Comparison of ENCODE assay signal across 16 cellular contexts in the genomic region with DNA sequence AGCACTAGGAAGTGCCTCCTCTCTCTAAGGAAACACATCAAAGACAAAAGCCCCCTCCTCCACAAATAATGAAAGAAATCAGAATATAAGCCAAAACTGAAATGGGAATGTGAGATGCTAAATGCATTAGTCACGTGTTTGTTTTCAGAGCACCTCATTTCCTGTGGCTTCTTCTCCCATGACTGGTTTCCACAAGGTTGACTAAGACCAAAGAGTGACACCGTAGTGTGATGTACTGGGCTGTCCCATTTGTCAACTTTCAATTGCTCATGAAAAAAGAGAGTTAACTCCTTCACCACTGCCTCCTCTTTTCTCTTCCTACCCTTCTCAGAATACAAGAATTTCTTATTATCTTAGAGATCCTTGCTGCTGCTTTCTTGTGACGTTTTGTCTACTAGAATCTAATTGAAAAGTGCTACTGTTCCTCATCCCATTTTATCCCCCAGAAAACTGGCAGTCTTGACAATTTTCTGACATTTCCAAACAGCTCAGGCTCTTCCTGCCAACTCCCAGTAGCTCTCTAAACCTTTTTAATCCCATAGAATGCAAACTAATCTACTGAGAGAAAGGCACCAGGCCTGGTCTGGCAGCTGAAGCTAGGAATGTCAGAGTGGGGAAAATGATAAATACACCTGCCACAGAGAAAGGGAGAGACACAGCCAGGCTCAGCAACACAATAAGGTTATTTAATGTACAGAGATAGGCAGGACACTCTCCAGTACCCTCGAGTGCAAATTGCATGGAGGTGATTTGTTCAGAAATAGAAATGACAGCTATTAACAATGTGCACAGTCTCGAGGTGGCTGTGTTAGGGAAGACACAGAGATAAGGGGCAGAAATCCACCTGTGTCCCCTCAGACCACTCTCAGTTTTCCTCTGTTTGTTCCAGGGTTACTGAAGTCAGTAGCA.
DNase-seq lines count a peak whose midpoint lies in the region; ATAC-seq, FAIRE-seq and TF ChIP-seq lines count a peak whose summit lies in the region.
"Had no signal": no experiment of that assay in that cellular context is flagged by ENCODE, and none has a peak within 500 bp of the region (broad histone marks: within the 10 kb centered on the region; RNA-seq: fewer than 3 reads in every experiment).

No MANE protein-coding gene starts in this region.

- DNase-seq in NCI-H2107 treated with DMSO at 0.1 percent for 48 hours (lab: John Stamatoyannopoulos, UW; ENCODE audit: unreplicated experiment): peak; percentile 6
- no peak for DNase-seq in NCI-H2107 (lab: John Stamatoyannopoulos, UW)
- peak; percentile 86 for DNase-seq in PC-3
- peak; percentile 13 for DNase-seq in epithelial cell of proximal tubule (ENCODE audit: low read depth)
- peak; percentile 30 for DNase-seq in urothelium cell line (ENCODE audit: low spot score)
- no peak for DNase-seq in NAMALWA (ENCODE audit: low spot score)
- DNase-seq in islet precursor cell: no peak
- DNase-seq: activated CD4-positive, alpha-beta memory T cell treated with anti-CD3 and anti-CD28 coated beads, Interleukin-2, amount 10 ng/mL, durations not matched to agents 7 days and 5 days; activated gamma-delta T cell; Caco-2; erythroblast; Karpas-422; lower lobe of right lung; NCI-H226 had no signal

- no peaks in the 10 kb centered on the region for H3F3A ChIP-seq in PC-3 (ENCODE audit: low read length, unreplicated experiment)

- BruUV-seq in PC-3 (replicated peaks; lab: Mats Ljungman, UMichigan): no TSS peak

- intact Hi-C loops in PC-3 (cut with micrococcal nuclease): loop anchor here (10.0 kb wide), 1 partner anchor 300 kb away; no protein-coding TSS in a partner anchor

- H2AFZ ChIP-seq in PC-3 (ENCODE audit: low read length): no peak overlapping the region

- no peak overlapping the region for H3K9ac ChIP-seq in PC-3 (ENCODE audit: low read length)

- peak overlapping the region; percentile 45 for H3K27ac ChIP-seq in PC-3 (ENCODE audit: low read length)
- H3K27ac ChIP-seq: lower lobe of right lung, thoracic aorta had no signal

- no peaks in the 10 kb centered on the region for H3K9me2 ChIP-seq in PC-3 (replicated peaks; ENCODE audit: low read length)

- no peak for TF ChIP-seq CTCF in PC-3 (conservative IDR thresholded peaks at IDR 0.05; ENCODE audit: low read depth, low read length)
- no peak for TF ChIP-seq CTCF in epithelial cell of proximal tubule (conservative IDR thresholded peaks at IDR 0.05; ENCODE audit: low read depth, low read length)

- H4K20me1 ChIP-seq in PC-3 (ENCODE audit: low read length): no peaks in the 10 kb centered on the region

- H3K36me3 ChIP-seq in PC-3 (ENCODE audit: low read depth, low read length): no peaks in the 10 kb centered on the region
- H3K36me3 ChIP-seq: lower lobe of right lung, thoracic aorta had no signal

- no peaks in the 10 kb centered on the region for H3K9me3 ChIP-seq in PC-3 (ENCODE audit: low read length)
- H3K9me3 ChIP-seq: Caco-2, lower lobe of right lung, thoracic aorta had no signal

- peaks cover 25% of the 10 kb centered on the region for H3K4me1 ChIP-seq in PC-3 (ENCODE audit: insufficient read depth, low read length)
- H3K4me1 ChIP-seq: Caco-2, lower lobe of right lung had no signal

- no peak for FAIRE-seq in urothelium cell line (lab: Jason Lieb, UNC)

- ATAC-seq in PC-3 (peak; percentile 79), GM18511 (IDR thresholded peaks at IDR 0.05; ENCODE audit: unreplicated experiment) (no peak)
- ATAC-seq: lower lobe of right lung had no signal

- POLR2A ChIA-PET in PC-3 (lab: Charles Lee; ENCODE audit: unreplicated experiment): no interaction called here

- no peaks in the 10 kb centered on the region for H3K27me3 ChIP-seq in PC-3 (ENCODE audit: low read length)

- CTCF ChIA-PET in PC-3 (lab: Charles Lee): no interaction called here

- peak overlapping the region; percentile 14; the same call in 1 of the 2 replicates for H3K4me2 ChIP-seq in PC-3 (ENCODE audit: low read length)

- H3K79me2 ChIP-seq in PC-3 (ENCODE audit: low read length): no peaks in the 10 kb centered on the region

- H3K4me3 ChIP-seq in PC-3 (ENCODE audit: low read length) (no peak overlapping the region), epithelial cell of proximal tubule (ENCODE audit: low read depth, low read length) (no peak overlapping the region)
- H3K4me3 ChIP-seq: lower lobe of right lung, thoracic aorta had no signal

Comparison
In these comparisons a context has a peak if more than half of its experiments do, and no peak if none do; other contexts are left out.
1. DNase-seq: peak in NCI-H2107 treated with DMSO at 0.1 percent for 48 hours (single experiment), PC-3 (single experiment), epithelial cell of proximal tubule (single experiment) and urothelium cell line (single experiment); none in NCI-H2107 (single experiment), NAMALWA (single experiment) and islet precursor cell (single experiment).